ENCODE assay signal across 1 cellular context in the genomic region with DNA sequence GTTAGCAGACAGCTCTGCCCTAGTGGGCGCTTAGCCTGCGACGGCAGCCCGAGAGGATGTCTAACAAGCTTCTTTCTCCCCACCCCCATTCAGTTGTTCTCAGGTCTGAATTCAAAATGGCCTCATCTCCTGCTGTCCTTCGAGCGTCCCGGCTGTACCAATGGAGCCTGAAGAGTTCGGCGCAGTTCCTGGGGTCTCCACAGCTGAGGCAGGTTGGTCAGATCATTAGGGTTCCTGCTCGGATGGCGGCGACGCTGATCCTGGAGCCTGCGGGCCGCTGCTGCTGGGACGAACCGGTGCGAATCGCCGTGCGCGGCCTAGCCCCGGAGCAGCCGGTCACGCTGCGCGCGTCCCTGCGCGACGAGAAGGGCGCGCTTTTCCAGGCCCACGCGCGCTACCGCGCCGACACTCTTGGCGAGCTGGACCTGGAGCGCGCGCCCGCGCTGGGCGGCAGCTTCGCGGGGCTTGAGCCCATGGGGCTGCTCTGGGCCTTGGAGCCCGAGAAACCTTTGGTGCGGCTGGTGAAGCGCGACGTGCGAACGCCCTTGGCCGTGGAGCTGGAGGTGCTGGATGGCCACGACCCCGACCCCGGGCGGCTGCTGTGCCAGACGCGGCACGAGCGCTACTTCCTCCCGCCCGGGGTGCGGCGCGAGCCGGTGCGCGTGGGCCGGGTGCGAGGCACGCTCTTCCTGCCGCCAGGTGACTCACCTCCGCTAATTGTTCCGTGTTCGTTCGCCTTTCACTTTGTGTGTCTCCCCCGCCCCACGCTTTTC.
TF ChIP-seq lines count a peak whose summit lies in the region.
"Not testable (repeated sequence)": the region's sequence is repeated elsewhere in the genome, so short reads cannot be mapped to it uniquely, and the experiment has no call there.

A gene with protein sequence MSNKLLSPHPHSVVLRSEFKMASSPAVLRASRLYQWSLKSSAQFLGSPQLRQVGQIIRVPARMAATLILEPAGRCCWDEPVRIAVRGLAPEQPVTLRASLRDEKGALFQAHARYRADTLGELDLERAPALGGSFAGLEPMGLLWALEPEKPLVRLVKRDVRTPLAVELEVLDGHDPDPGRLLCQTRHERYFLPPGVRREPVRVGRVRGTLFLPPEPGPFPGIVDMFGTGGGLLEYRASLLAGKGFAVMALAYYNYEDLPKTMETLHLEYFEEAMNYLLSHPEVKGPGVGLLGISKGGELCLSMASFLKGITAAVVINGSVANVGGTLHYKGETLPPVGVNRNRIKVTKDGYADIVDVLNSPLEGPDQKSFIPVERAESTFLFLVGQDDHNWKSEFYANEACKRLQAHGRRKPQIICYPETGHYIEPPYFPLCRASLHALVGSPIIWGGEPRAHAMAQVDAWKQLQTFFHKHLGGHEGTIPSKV (plus strand): TSS at position 29 of the 773 bp plus-strand sequence. CDS start 28 bp downstream, at position 57.

TF ChIP-seq in HepG2, 621 proteins besides CTCF, POLR2A, EP300 and RAD21 (continues in another document):
- TF ChIP-seq HDAC2 (CRISPR knock-in tag; IDR thresholded peaks at IDR 0.05) (peak; percentile 40; the same call in 1 of the 2 replicates), KLF15 (CRISPR knock-in tag; IDR thresholded peaks at IDR 0.05; ENCODE audit: borderline replicate concordance) (0 out of 2 replicates have a peak, but pooled peaks have one; percentile 20), GATAD2A (CRISPR knock-in tag; IDR thresholded peaks at IDR 0.05) (peak; percentile 52; the same call in 1 of the 2 replicates), SOX13 (CRISPR knock-in tag; conservative IDR thresholded peaks at IDR 0.05 in 1 of 2, IDR thresholded peaks at IDR 0.05 in 1 of 2) (peak in 1 of 2 experiments; percentile 56; a peak in 2 of 4 replicates), ZNF564 (CRISPR knock-in tag; IDR thresholded peaks at IDR 0.05) (peak; percentile 85; the same call in 1 of the 2 replicates), ZBTB7A (CRISPR knock-in tag; IDR thresholded peaks at IDR 0.05) (peak; percentile 32; the same call in 1 of the 2 replicates), ZNF441 (CRISPR knock-in tag; IDR thresholded peaks at IDR 0.05; ENCODE audit: borderline replicate concordance) (peak; percentile 39; the same call in 1 of the 2 replicates), TEAD3 (CRISPR knock-in tag; optimal IDR thresholded peaks at IDR 0.05; ENCODE audit: borderline replicate concordance) (peak; percentile 20), ZNF451 (CRISPR knock-in tag; IDR thresholded peaks at IDR 0.05) (0 out of 2 replicates have a peak, but pooled peaks have one; percentile 48), ATF7-NPFF (CRISPR knock-in tag; IDR thresholded peaks at IDR 0.05; ENCODE audit: low read depth) (peak; percentile 78), ZNF350 (CRISPR knock-in tag; IDR thresholded peaks at IDR 0.05; ENCODE audit: borderline replicate concordance, low read depth) (peak; percentile 61), SMYD3 (CRISPR knock-in tag; IDR thresholded peaks at IDR 0.05) (peak; percentile 43; the same call in 1 of the 2 replicates), KDM2A (CRISPR knock-in tag; IDR thresholded peaks at IDR 0.05; ENCODE audit: borderline replicate concordance, low read depth) (peak; percentile 41; the same call in 1 of the 2 replicates), GATA4 (IDR thresholded peaks at IDR 0.05; ENCODE audit: borderline replicate concordance, low read depth) (0 out of 2 replicates have a peak, but pooled peaks have one; percentile 36), MEIS1 (CRISPR knock-in tag; IDR thresholded peaks at IDR 0.05; ENCODE audit: borderline replicate concordance) (peak; percentile 20; the same call in 1 of the 2 replicates), ZNF619 (CRISPR knock-in tag; IDR thresholded peaks at IDR 0.05) (0 out of 2 replicates have a peak, but pooled peaks have one; percentile 33), ZNF766 (CRISPR knock-in tag; IDR thresholded peaks at IDR 0.05; ENCODE audit: borderline replicate concordance) (peak; percentile 22; the same call in 1 of the 2 replicates), CCDC6 (CRISPR knock-in tag; IDR thresholded peaks at IDR 0.05) (peak; percentile 68; the same call in 1 of the 2 replicates), ZNF274 (CRISPR knock-in tag; IDR thresholded peaks at IDR 0.05) (peak; percentile 74; the same call in 1 of the 2 replicates), BORCS8-MEF2B (CRISPR knock-in tag; IDR thresholded peaks at IDR 0.05) (peak; percentile 77), TCF12 (CRISPR knock-in tag; IDR thresholded peaks at IDR 0.05) (0 out of 2 replicates have a peak, but pooled peaks have one; percentile 11), ARNTL (CRISPR knock-in tag; IDR thresholded peaks at IDR 0.05) (peak; percentile 48; the same call in 1 of the 2 replicates), CREM (IDR thresholded peaks at IDR 0.05) (peak; percentile 39; the same call in 1 of the 2 replicates), ARID2 (CRISPR knock-in tag; IDR thresholded peaks at IDR 0.05; ENCODE audit: borderline replicate concordance) (peak; percentile 34; the same call in 1 of the 2 replicates), ZNF749 (CRISPR knock-in tag; IDR thresholded peaks at IDR 0.05; ENCODE audit: borderline replicate concordance) (0 out of 2 replicates have a peak, but pooled peaks have one; percentile 62), YY1 (IDR thresholded peaks at IDR 0.05; ENCODE audit: insufficient read depth, insufficient replicate concordance, low read depth, low read length) (peak; percentile 90), ZNF816 (CRISPR knock-in tag; IDR thresholded peaks at IDR 0.05; ENCODE audit: borderline replicate concordance) (peak; percentile 68), SMAD1 (CRISPR knock-in tag; IDR thresholded peaks at IDR 0.05; ENCODE audit: borderline replicate concordance, low read depth) (0 out of 2 replicates have a peak, but pooled peaks have one; percentile 42), ZSCAN25 (CRISPR knock-in tag; IDR thresholded peaks at IDR 0.05) (peak; percentile 43; the same call in 1 of the 2 replicates), ZFY (CRISPR knock-in tag; IDR thresholded peaks at IDR 0.05) (peak; percentile 96)
- TF ChIP-seq SOX13 (IDR thresholded peaks at IDR 0.05); TCF12 (IDR thresholded peaks at IDR 0.05); CREM (CRISPR knock-in tag; IDR thresholded peaks at IDR 0.05): not testable (repeated sequence)
- TF ChIP-seq, protein P1, sequence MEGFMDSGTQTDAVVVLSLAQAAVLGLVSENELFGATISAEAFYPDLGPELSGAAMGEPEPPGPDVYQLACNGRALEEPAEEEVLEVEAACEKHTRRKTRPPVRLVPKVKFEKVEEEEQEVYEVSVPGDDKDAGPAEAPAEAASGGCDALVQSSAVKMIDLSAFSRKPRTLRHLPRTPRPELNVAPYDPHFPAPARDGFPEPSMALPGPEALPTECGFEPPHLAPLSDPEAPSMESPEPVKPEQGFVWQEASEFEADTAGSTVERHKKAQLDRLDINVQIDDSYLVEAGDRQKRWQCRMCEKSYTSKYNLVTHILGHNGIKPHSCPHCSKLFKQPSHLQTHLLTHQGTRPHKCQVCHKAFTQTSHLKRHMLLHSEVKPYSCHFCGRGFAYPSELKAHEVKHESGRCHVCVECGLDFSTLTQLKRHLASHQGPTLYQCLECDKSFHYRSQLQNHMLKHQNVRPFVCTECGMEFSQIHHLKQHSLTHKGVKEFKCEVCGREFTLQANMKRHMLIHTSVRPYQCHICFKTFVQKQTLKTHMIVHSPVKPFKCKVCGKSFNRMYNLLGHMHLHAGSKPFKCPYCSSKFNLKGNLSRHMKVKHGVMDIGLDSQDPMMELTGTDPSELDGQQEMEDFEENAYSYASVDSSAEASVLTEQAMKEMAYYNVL (CRISPR knock-in tag; IDR thresholded peaks at IDR 0.05; ENCODE audit: borderline replicate concordance), result peak; percentile 19; the same call in 1 of the 2 replicates
- TF ChIP-seq, protein P2, sequence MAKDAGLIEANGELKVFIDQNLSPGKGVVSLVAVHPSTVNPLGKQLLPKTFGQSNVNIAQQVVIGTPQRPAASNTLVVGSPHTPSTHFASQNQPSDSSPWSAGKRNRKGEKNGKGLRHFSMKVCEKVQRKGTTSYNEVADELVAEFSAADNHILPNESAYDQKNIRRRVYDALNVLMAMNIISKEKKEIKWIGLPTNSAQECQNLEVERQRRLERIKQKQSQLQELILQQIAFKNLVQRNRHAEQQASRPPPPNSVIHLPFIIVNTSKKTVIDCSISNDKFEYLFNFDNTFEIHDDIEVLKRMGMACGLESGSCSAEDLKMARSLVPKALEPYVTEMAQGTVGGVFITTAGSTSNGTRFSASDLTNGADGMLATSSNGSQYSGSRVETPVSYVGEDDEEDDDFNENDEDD (CRISPR knock-in tag; IDR thresholded peaks at IDR 0.05; ENCODE audit: borderline replicate concordance), result peak; percentile 89; the same call in 1 of the 2 replicates
- TF ChIP-seq, protein P3, sequence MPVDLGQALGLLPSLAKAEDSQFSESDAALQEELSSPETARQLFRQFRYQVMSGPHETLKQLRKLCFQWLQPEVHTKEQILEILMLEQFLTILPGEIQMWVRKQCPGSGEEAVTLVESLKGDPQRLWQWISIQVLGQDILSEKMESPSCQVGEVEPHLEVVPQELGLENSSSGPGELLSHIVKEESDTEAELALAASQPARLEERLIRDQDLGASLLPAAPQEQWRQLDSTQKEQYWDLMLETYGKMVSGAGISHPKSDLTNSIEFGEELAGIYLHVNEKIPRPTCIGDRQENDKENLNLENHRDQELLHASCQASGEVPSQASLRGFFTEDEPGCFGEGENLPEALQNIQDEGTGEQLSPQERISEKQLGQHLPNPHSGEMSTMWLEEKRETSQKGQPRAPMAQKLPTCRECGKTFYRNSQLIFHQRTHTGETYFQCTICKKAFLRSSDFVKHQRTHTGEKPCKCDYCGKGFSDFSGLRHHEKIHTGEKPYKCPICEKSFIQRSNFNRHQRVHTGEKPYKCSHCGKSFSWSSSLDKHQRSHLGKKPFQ (CRISPR knock-in tag; IDR thresholded peaks at IDR 0.05; ENCODE audit: insufficient replicate concordance), result peak; percentile 90
- TF ChIP-seq, protein P4, sequence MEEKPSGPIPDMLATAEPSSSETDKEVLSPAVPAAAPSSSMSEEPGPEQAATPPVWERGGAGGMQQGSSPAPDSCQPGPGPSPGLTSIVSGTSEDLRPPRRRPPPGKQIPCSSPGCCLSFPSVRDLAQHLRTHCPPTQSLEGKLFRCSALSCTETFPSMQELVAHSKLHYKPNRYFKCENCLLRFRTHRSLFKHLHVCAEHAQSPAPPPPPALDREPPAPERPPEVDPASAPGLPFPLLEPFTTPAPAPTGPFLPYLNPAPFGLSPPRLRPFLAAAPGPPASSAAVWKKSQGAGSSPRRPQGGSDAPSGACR (CRISPR knock-in tag; IDR thresholded peaks at IDR 0.05), result peak; percentile 79; the same call in 1 of the 2 replicates
- TF ChIP-seq, protein P5, sequence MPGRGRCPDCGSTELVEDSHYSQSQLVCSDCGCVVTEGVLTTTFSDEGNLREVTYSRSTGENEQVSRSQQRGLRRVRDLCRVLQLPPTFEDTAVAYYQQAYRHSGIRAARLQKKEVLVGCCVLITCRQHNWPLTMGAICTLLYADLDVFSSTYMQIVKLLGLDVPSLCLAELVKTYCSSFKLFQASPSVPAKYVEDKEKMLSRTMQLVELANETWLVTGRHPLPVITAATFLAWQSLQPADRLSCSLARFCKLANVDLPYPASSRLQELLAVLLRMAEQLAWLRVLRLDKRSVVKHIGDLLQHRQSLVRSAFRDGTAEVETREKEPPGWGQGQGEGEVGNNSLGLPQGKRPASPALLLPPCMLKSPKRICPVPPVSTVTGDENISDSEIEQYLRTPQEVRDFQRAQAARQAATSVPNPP (CRISPR knock-in tag; IDR thresholded peaks at IDR 0.05), result 0 out of 2 replicates have a peak, but pooled peaks have one; percentile 50
- TF ChIP-seq, protein P6, sequence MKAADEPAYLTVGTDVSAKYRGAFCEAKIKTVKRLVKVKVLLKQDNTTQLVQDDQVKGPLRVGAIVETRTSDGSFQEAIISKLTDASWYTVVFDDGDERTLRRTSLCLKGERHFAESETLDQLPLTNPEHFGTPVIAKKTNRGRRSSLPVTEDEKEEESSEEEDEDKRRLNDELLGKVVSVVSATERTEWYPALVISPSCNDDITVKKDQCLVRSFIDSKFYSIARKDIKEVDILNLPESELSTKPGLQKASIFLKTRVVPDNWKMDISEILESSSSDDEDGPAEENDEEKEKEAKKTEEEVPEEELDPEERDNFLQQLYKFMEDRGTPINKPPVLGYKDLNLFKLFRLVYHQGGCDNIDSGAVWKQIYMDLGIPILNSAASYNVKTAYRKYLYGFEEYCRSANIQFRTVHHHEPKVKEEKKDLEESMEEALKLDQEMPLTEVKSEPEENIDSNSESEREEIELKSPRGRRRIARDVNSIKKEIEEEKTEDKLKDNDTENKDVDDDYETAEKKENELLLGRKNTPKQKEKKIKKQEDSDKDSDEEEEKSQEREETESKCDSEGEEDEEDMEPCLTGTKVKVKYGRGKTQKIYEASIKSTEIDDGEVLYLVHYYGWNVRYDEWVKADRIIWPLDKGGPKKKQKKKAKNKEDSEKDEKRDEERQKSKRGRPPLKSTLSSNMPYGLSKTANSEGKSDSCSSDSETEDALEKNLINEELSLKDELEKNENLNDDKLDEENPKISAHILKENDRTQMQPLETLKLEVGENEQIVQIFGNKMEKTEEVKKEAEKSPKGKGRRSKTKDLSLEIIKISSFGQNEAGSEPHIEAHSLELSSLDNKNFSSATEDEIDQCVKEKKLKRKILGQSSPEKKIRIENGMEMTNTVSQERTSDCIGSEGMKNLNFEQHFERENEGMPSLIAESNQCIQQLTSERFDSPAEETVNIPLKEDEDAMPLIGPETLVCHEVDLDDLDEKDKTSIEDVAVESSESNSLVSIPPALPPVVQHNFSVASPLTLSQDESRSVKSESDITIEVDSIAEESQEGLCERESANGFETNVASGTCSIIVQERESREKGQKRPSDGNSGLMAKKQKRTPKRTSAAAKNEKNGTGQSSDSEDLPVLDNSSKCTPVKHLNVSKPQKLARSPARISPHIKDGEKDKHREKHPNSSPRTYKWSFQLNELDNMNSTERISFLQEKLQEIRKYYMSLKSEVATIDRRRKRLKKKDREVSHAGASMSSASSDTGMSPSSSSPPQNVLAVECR (CRISPR knock-in tag; IDR thresholded peaks at IDR 0.05; ENCODE audit: borderline replicate concordance), result peak; percentile 71; the same call in 1 of the 2 replicates
- TF ChIP-seq, protein P7, sequence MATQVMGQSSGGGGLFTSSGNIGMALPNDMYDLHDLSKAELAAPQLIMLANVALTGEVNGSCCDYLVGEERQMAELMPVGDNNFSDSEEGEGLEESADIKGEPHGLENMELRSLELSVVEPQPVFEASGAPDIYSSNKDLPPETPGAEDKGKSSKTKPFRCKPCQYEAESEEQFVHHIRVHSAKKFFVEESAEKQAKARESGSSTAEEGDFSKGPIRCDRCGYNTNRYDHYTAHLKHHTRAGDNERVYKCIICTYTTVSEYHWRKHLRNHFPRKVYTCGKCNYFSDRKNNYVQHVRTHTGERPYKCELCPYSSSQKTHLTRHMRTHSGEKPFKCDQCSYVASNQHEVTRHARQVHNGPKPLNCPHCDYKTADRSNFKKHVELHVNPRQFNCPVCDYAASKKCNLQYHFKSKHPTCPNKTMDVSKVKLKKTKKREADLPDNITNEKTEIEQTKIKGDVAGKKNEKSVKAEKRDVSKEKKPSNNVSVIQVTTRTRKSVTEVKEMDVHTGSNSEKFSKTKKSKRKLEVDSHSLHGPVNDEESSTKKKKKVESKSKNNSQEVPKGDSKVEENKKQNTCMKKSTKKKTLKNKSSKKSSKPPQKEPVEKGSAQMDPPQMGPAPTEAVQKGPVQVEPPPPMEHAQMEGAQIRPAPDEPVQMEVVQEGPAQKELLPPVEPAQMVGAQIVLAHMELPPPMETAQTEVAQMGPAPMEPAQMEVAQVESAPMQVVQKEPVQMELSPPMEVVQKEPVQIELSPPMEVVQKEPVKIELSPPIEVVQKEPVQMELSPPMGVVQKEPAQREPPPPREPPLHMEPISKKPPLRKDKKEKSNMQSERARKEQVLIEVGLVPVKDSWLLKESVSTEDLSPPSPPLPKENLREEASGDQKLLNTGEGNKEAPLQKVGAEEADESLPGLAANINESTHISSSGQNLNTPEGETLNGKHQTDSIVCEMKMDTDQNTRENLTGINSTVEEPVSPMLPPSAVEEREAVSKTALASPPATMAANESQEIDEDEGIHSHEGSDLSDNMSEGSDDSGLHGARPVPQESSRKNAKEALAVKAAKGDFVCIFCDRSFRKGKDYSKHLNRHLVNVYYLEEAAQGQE (IDR thresholded peaks at IDR 0.05; ENCODE audit: borderline replicate concordance in 1 of 2, low read depth in 1 of 2, low read length in 2 of 2), result peak in 1 of 2 experiments; percentile 30; a peak in 1 of 4 replicates
